In genomic region chr22:23786752-23787599, GRCh38 we compare ENCODE assay signal across 8 cellular contexts. TPM values are rescaled to one million over a fixed set of nuclear protein-coding genes. Genes with fewer than 3 reads are reported as not detected.
DNase-seq lines count a peak whose midpoint lies in the region; TF ChIP-seq lines count a peak whose summit lies in the region.

SMARCB1 (plus strand) TSS chr22:23786966; CDS start chr22:23787170, 204 bp downstream.

- peak within 1 kb of the TSS; percentile 88 for H3K4me3 ChIP-seq in HUES48 (ENCODE audit: low read depth, low read length)
- H3K4me3 ChIP-seq in OCI-LY7 (ENCODE audit: low read depth, low read length, poor library complexity, severe bottlenecking): peak within 1 kb of the TSS; percentile 75
- H3K4me3 ChIP-seq in epithelial cell of proximal tubule (ENCODE audit: low read depth, low read length): peak within 1 kb of the TSS; percentile 93
- peak within 1 kb of the TSS; percentile 91 to 92 for H3K4me3 ChIP-seq in mucosa of rectum (ENCODE audit: low read length in 2 of 2)

- peaks cover 18% of the 10 kb centered on the region for H3K4me1 ChIP-seq in HUES48 (ENCODE audit: control insufficient read depth, insufficient read depth, low read length)
- H3K4me1 ChIP-seq in OCI-LY7 (ENCODE audit: insufficient read depth, low read length, poor library complexity, severe bottlenecking): peaks cover 48% of the 10 kb centered on the region
- H3K4me1 ChIP-seq in mucosa of rectum (ENCODE audit: control insufficient read depth in 2 of 2, insufficient read depth in 2 of 2, low read length in 2 of 2): peaks cover 18 to 29% of the 10 kb centered on the region in 2 donors

- H3K36me3 ChIP-seq in HUES48 (ENCODE audit: control insufficient read depth, insufficient read depth, low read length): peaks cover 10% of the 10 kb centered on the region; the same call in 1 of the 2 replicates
- peaks cover 42% of the 10 kb centered on the region for H3K36me3 ChIP-seq in OCI-LY7 (ENCODE audit: insufficient read depth, low read length)
- H3K36me3 ChIP-seq in mucosa of rectum (ENCODE audit: control insufficient read depth in 2 of 2, insufficient read depth in 2 of 2, low read length in 2 of 2): peaks cover 5 to 10% of the 10 kb centered on the region in 2 donors

- DNase-seq in CMK (ENCODE audit: low read depth) (peak; percentile 64), GM20000 (ENCODE audit: low spot score) (peak; percentile 96), OCI-LY7 (ENCODE audit: low spot score) (peak; percentile 94), activated T-cell treated with anti-CD3 and anti-CD28 coated beads for 4 hours (peak; percentile 90), epithelial cell of proximal tubule (ENCODE audit: low read depth) (no peak)
- DNase-seq in stimulated activated CD8-positive, alpha-beta memory T cell treated with anti-CD3 and anti-CD28 coated beads, Interleukin-4, amount 100 ng/mL, for 24 hours (ENCODE audit: low read depth): peak; percentile 81

- H3K4me2 ChIP-seq in OCI-LY7 (ENCODE audit: low read length): peak within 1 kb of the TSS; percentile 91

- peak within 1 kb of the TSS; percentile 71 for H2AFZ ChIP-seq in OCI-LY7 (ENCODE audit: low read length)

- H3K27ac ChIP-seq in HUES48 (ENCODE audit: low read depth, low read length) (peak within 1 kb of the TSS; percentile 100), OCI-LY7 (ENCODE audit: low read depth, low read length, poor library complexity, severe bottlenecking) (peak within 1 kb of the TSS; percentile 84), mucosa of rectum (ENCODE audit: low read depth in 2 of 2, low read length in 2 of 2) (peak within 1 kb of the TSS; percentile 99)

- H3K79me2 ChIP-seq in OCI-LY7 (ENCODE audit: insufficient read depth, low read depth, low read length): peaks cover 47% of the 10 kb centered on the region

- peaks cover 22% of the 10 kb centered on the region for H4K20me1 ChIP-seq in OCI-LY7 (ENCODE audit: insufficient read depth, low read length)

- intact Hi-C loops in OCI-LY7 (cut with micrococcal nuclease; ENCODE audit: unreplicated experiment): loop anchor here (2.0 to 5.0 kb wide), 2 partner anchors 14 to 50 kb away; partner anchors contain the start of gene DERL3

- H3K9me3 ChIP-seq in HUES48 (ENCODE audit: control insufficient read depth, insufficient read depth, low read length) (no peaks in the 10 kb centered on the region), OCI-LY7 (ENCODE audit: low read length) (no peaks in the 10 kb centered on the region), mucosa of rectum (ENCODE audit: control insufficient read depth in 2 of 2, low read length in 2 of 2) (no peaks in the 10 kb centered on the region)

- CTCF ChIA-PET in OCI-LY7 (lab: Charles Lee; ENCODE audit: unreplicated experiment): interaction anchor here (0.8 kb wide), 1 partner anchor 62 kb away, joined by 3 read pairs; no protein-coding TSS in a partner anchor

- H3K9ac ChIP-seq in HUES48 (ENCODE audit: low read depth, low read length): peak within 1 kb of the TSS; percentile 98
- H3K9ac ChIP-seq in mucosa of rectum (ENCODE audit: low read depth in 1 of 2, low read length in 2 of 2): peak within 1 kb of the TSS; percentile 71 to 97

- BruUV-seq in OCI-LY7 (replicated peaks; lab: Mats Ljungman, UMichigan): no TSS peak

- TF ChIP-seq CTCF in GM20000 (IDR thresholded peaks at IDR 0.05; ENCODE audit: extremely low read depth, missing control alignments) (no peak), OCI-LY7 (conservative IDR thresholded peaks at IDR 0.05; ENCODE audit: low read length) (no peak), epithelial cell of proximal tubule (conservative IDR thresholded peaks at IDR 0.05; ENCODE audit: low read depth, low read length) (no peak)

- H3K9me2 ChIP-seq in OCI-LY7 (ENCODE audit: insufficient read depth, low read length): no peaks in the 10 kb centered on the region

- POLR2A ChIA-PET in OCI-LY7 (lab: Charles Lee): interaction anchor here (1.2 kb wide), 2 partner anchors 12 to 13 kb away, joined by 3 to 8 read pairs; no protein-coding TSS in a partner anchor

- H3K27me3 ChIP-seq in HUES48 (ENCODE audit: control insufficient read depth, insufficient read depth, low read length): no peaks in the 10 kb centered on the region
- H3K27me3 ChIP-seq in mucosa of rectum (ENCODE audit: control insufficient read depth in 2 of 2, insufficient read depth in 2 of 2, low read length in 2 of 2): no peaks in the 10 kb centered on the region

RNA-seq across cellular contexts. Expression of gene SMARCB1, which starts in this region (rescaled TPM):
- 265 and 297 TPM in 2 replicates for total RNA-seq in OCI-LY7 (2014; rRNA removed; shearing (Covaris generic))
- total RNA-seq in OCI-LY7 (2022) (242 and 252 TPM in 2 replicates), epithelial cell of proximal tubule (150 and 173 TPM in 2 replicates)
